In the genomic region with DNA sequence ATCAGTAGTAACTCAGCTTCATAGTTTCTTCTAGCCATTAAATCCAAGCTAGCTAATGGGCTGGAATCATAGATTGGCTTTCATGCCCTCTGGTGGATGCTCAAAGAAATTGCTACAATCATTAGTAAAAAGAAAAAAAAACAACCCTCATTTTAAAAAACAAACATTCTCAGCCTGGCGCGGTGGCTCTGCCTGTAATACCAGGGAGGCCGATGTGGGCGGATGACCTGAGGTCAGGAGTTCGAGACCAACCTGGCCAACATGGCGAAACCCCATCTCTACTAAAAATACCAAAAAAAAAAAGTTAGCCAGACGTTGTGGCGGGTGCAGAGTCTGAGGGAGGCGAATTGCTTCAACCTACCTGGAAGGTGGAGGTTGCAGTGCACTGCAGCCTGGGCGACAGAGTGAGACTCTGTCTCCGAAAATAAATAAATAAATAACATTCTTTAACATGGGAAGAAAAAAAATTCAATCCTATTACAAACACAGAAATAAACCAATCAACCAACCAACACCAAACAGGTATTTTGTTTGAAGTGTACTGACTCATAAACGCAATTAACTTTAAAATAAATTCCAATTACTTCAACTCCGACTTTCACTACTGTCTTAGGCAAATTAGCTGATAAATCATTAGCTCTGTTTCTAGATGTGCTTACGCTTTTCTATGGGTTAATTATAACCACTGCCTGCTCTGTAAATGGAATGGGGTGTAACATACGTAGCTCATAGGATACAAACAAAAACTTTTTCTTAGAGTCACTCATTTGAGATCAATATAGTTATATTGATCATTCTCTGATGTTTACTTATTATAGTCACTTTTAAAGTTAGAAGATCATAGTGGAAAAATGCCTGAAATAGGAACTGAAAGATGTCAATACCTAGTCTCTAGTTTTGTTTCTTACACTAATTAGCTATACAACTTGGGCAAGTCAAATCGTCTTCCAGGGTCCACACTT, we compare ENCODE assay signal across 8 cellular contexts. TPM values are rescaled to one million over a fixed set of nuclear protein-coding genes. Genes with fewer than 3 reads are reported as not detected.
DNase-seq lines count a peak whose midpoint lies in the region; ATAC-seq and TF ChIP-seq lines count a peak whose summit lies in the region.

No MANE protein-coding gene starts in this region.

- no peak overlapping the region for H3K4me3 ChIP-seq in kidney epithelial cell (ENCODE audit: low read depth, low read length)

- no peaks in the 10 kb centered on the region for H3K27me3 ChIP-seq in kidney epithelial cell (ENCODE audit: control insufficient read depth, insufficient read depth, low read length)

- no peak for TF ChIP-seq POLR2A in GM18505 (IDR thresholded peaks at IDR 0.05; ENCODE audit: borderline replicate concordance, extremely low read depth, insufficient read depth, insufficient read length)

- DNase-seq in ACHN: peak; percentile 77
- DNase-seq in NCI-H1417 treated with DMSO at 0.1 percent for 48 hours (lab: John Stamatoyannopoulos, UW): peak; percentile 60
- peak; percentile 37 for DNase-seq in T1000 (lab: John Stamatoyannopoulos, UW)
- peak; percentile 12 for DNase-seq in central memory CD4-positive, alpha-beta T cell
- DNase-seq in kidney epithelial cell (ENCODE audit: low read depth): no peak
- DNase-seq in stimulated activated CD8-positive, alpha-beta memory T cell treated with anti-CD3 and anti-CD28 coated beads, Interleukin-2, amount 100 ng/mL, for 48 hours (ENCODE audit: low read depth in 2 of 2): peak; percentile 9 to 19

- ATAC-seq in GM18505 (IDR thresholded peaks at IDR 0.05; ENCODE audit: unreplicated experiment): peak; percentile 63
- peak; percentile 59 for ATAC-seq in HG02884 (IDR thresholded peaks at IDR 0.05; ENCODE audit: unreplicated experiment)

- H3K36me3 ChIP-seq in kidney epithelial cell (ENCODE audit: control insufficient read depth, insufficient read depth, low read length): no peaks in the 10 kb centered on the region

- in situ Hi-C loops in ACHN (cut with HindIII; ENCODE audit: low pct_ligation_motif_present, low pct_unique_long_range_greater_than_20kb, low sequenced_read_pairs): no loop called here

- TF ChIP-seq CTCF in kidney epithelial cell (IDR thresholded peaks at IDR 0.05; ENCODE audit: insufficient read depth, low read length, poor library complexity, severe bottlenecking): peak; percentile 32

RNA-seq across cellular contexts. Expression of a gene that starts 24.9 kb away (rescaled TPM):
- not detected in 2 replicates for total RNA-seq in kidney epithelial cell

RNA-seq across cellular contexts. Expression of a gene that starts 36.8 kb away (rescaled TPM):
- total RNA-seq in kidney epithelial cell: 10.9 and 12.0 TPM in 2 replicates
